Comparison of ENCODE assay signal across 2 cellular contexts in the genomic region with DNA sequence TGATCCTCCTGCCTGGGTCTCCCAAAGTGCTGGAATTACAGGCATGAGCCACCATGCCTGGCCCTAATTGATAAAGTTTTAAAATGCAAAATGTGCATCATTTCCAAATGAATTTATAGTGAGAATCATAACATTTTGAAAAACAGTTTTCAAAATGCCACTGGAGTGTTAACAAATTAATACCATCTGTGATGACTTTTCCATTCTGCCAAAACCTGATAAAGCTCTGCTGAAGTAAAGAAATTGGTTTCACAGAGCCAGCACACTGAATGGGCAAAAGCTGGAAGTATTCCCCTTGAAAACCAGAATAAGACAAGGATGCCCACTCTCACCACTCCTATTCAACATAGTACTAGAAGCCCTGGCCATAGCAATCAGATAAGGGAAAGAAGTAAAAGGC.
TF ChIP-seq lines count a peak whose summit lies in the region.

No MANE protein-coding gene starts in this region.

TF ChIP-seq in IMR-90, 13 proteins besides CTCF, POLR2A, EP300 and RAD21 (continued from another document):
- TF ChIP-seq ELK1 (IDR thresholded peaks at IDR 0.05; ENCODE audit: borderline replicate concordance, low read depth, low read length) = no peak
TF ChIP-seq in IMR-90: peak in this region for 0.

TF ChIP-seq in endothelial cell of umbilical vein, 7 proteins besides CTCF, POLR2A, EP300 and RAD21 (continued from another document):
- no peak for TF ChIP-seq JUN (IDR thresholded peaks at IDR 0.05; ENCODE audit: borderline replicate concordance, insufficient read depth, insufficient read length, low read depth)
- TF ChIP-seq MYC (IDR thresholded peaks at IDR 0.05; ENCODE audit: low read depth, low read length) = no peak
- no peak for TF ChIP-seq MAX (IDR thresholded peaks at IDR 0.05; ENCODE audit: insufficient read depth, insufficient read length)
